Comparison of ENCODE assay signal across 12 cellular contexts in genomic region chr1:15406911-15407559, GRCh38. TPM values are rescaled to one million over a fixed set of nuclear protein-coding genes. Genes with fewer than 3 reads are reported as not detected.
DNase-seq lines count a peak whose midpoint lies in the region; ATAC-seq, FAIRE-seq and TF ChIP-seq lines count a peak whose summit lies in the region.
"Had no signal": no experiment of that assay in that cellular context is flagged by ENCODE, and none has a peak within 500 bp of the region (broad histone marks: within the 10 kb centered on the region; RNA-seq: fewer than 3 reads in every experiment).

No MANE protein-coding gene starts in this region.

- peaks cover 6 to 29% (median 17%) of the 10 kb centered on the region in 7 donors for H3K4me1 Mint-ChIP-seq in naive thymus-derived CD4-positive, alpha-beta T cell

- no peaks in the 10 kb centered on the region for H3K9me3 ChIP-seq in naive thymus-derived CD4-positive, alpha-beta T cell (ENCODE audit: control insufficient read depth in 2 of 3, low read length in 3 of 3)

- CTCF ChIA-PET in naive thymus-derived CD4-positive, alpha-beta T cell (lab: Charles Lee): interaction anchor here (0.7 kb wide), 1 partner anchor 424 kb away, joined by 4 read pairs; no protein-coding TSS in a partner anchor

- intact Hi-C loops in naive thymus-derived CD4-positive, alpha-beta T cell (cut with micrococcal nuclease): no loop called here

- POLR2A ChIA-PET in naive thymus-derived CD4-positive, alpha-beta T cell (lab: Charles Lee): no interaction called here

- H2AFZ ChIP-seq in ACC112 (ENCODE audit: low read length, unreplicated experiment): peak overlapping the region; percentile 32

- no peaks in the 10 kb centered on the region for H3K36me3 ChIP-seq in ACC112 (ENCODE audit: insufficient read depth, low read length)
- H3K36me3 ChIP-seq in naive thymus-derived CD4-positive, alpha-beta T cell (ENCODE audit: control insufficient read depth in 2 of 3, insufficient read depth in 3 of 3, low read length in 3 of 3): peaks cover 0 to 6% (median 0%) of the 10 kb centered on the region in 3 experiments

- ATAC-seq in naive thymus-derived CD4-positive, alpha-beta T cell: no peak

- no peak for FAIRE-seq in GM12891 (lab: Jason Lieb, UNC)
- FAIRE-seq: TTC549 had no signal

- H3K4me3 Mint-ChIP-seq in naive thymus-derived CD4-positive, alpha-beta T cell: peak overlapping the region in 1 of 10 donors; percentile 2

- H3K4me3 ChIP-seq in ACC112 (ENCODE audit: low read depth, low read length): peak overlapping the region; percentile 12; the same call in 1 of the 2 replicates
- H3K4me3 ChIP-seq in naive thymus-derived CD4-positive, alpha-beta T cell (ENCODE audit: low read length): no peak overlapping the region

- H3K36me3 Mint-ChIP-seq in naive thymus-derived CD4-positive, alpha-beta T cell: peaks cover 0 to 9% (median 0%) of the 10 kb centered on the region in 5 donors

- H3K4me1 ChIP-seq in ACC112 (ENCODE audit: control insufficient read depth, insufficient read depth, low read length, unreplicated experiment): peaks cover 39% of the 10 kb centered on the region
- peaks cover 19 to 44% of the 10 kb centered on the region in 2 donors for H3K4me1 ChIP-seq in naive thymus-derived CD4-positive, alpha-beta T cell (ENCODE audit: control insufficient read depth in 2 of 2, insufficient read depth in 2 of 2, low read length in 2 of 2)

- peak overlapping the region; percentile 70 for H3K27ac ChIP-seq in ACC112 (ENCODE audit: low read depth, low read length)
- H3K27ac ChIP-seq in naive thymus-derived CD4-positive, alpha-beta T cell (ENCODE audit: low read depth, low read length): no peak overlapping the region

- peak overlapping the region in 7 of 9 donors; percentile 1 to 68 (median 38) for H3K27ac Mint-ChIP-seq in naive thymus-derived CD4-positive, alpha-beta T cell

- peaks cover 23% of the 10 kb centered on the region for H3K79me2 ChIP-seq in ACC112 (ENCODE audit: control insufficient read depth, insufficient read depth, low read length, unreplicated experiment)

- no peaks in the 10 kb centered on the region for H3K9me3 Mint-ChIP-seq in naive thymus-derived CD4-positive, alpha-beta T cell

- no peak for TF ChIP-seq POLR2A in GM12891 (IDR thresholded peaks at IDR 0.05; ENCODE audit: low read depth, low read length)

- DNase-seq in M059J (ENCODE audit: low read depth) (peak; percentile 89), dermis blood vessel endothelial cell (peak; percentile 59), HuH-7.5 (ENCODE audit: low spot score) (no peak), NAMALWA (ENCODE audit: low spot score) (no peak), GM12891 (ENCODE audit: insufficient read length, low spot score) (no peak), NCI-H2171 (lab: John Stamatoyannopoulos, UW) (no peak)
- DNase-seq in naive thymus-derived CD4-positive, alpha-beta T cell: no peak
- DNase-seq: activated effector memory CD4-positive, alpha-beta T cell treated with Interleukin-2 at 50 U/mL for 16 hours; NCI-H524 treated with DMSO at 0.1 percent for 48 hours; nucleus accumbens had no signal

- no peaks in the 10 kb centered on the region for H3K27me3 ChIP-seq in ACC112 (ENCODE audit: insufficient read depth, low read length)
- no peaks in the 10 kb centered on the region for H3K27me3 ChIP-seq in naive thymus-derived CD4-positive, alpha-beta T cell (ENCODE audit: control insufficient read depth in 2 of 2, insufficient read depth in 2 of 2, low read length in 2 of 2)

- peaks cover 0 to 39% (median 0%) of the 10 kb centered on the region in 5 donors for H3K27me3 Mint-ChIP-seq in naive thymus-derived CD4-positive, alpha-beta T cell

TF ChIP-seq in GM12891, 5 proteins besides CTCF, POLR2A, EP300 and RAD21:
- TF ChIP-seq PAX5 (IDR thresholded peaks at IDR 0.05; ENCODE audit: insufficient read depth, low read length, severe bottlenecking): no peak
- no peak for TF ChIP-seq SPI1 (IDR thresholded peaks at IDR 0.05; ENCODE audit: low read depth, low read length)
- no peak for TF ChIP-seq TAF1 (IDR thresholded peaks at IDR 0.05; ENCODE audit: low read depth, low read length)
- TF ChIP-seq POLR2AphosphoS5 (IDR thresholded peaks at IDR 0.05; ENCODE audit: low read depth, low read length): no peak
- no peak for TF ChIP-seq POU2F2 (IDR thresholded peaks at IDR 0.05; ENCODE audit: low read depth, low read length)

RNA-seq across cellular contexts. Expression of gene EFHD2, which starts 2.7 kb away (rescaled TPM):
- total RNA-seq in M059J (2014; rRNA removed; shearing (Covaris generic)): 70.7 and 107 TPM in 2 replicates
- total RNA-seq in dermis blood vessel endothelial cell: 54.1 and 66.8 TPM in 2 replicates
- 100 to 1,000 TPM in 1 of 5 experiments, 10 to 100 TPM in 4; 29.9 to 258 (median 82.6) TPM for total RNA-seq in naive thymus-derived CD4-positive, alpha-beta T cell
- 10 to 100 TPM; 21.0 to 30.2 TPM for polyA plus RNA-seq in naive thymus-derived CD4-positive, alpha-beta T cell
- polyA plus RNA-seq in GM12891 (2012; ENCODE audit: low read depth, missing spikeins): 63.2 TPM

RNA-seq across cellular contexts. Expression of gene CTRC, which starts 31.2 kb away (rescaled TPM):
- total RNA-seq in M059J (2014; rRNA removed; shearing (Covaris generic)): 0.15 TPM in 1 of 2 replicates, not detected in the other
- not detected in 2 replicates for total RNA-seq in dermis blood vessel endothelial cell
- total RNA-seq in naive thymus-derived CD4-positive, alpha-beta T cell: 1 to 10 TPM in 2 of 5 experiments, under 1 TPM in 3; 0.12 to 3.0 (median 0.65) TPM
- not detected for polyA plus RNA-seq in naive thymus-derived CD4-positive, alpha-beta T cell
- not detected for polyA plus RNA-seq in GM12891 (2012; ENCODE audit: low read depth, missing spikeins)

RNA-seq across cellular contexts. Expression of gene CELA2A, which starts 49.5 kb away (rescaled TPM):
- not detected in 2 replicates for total RNA-seq in M059J (2014; rRNA removed; shearing (Covaris generic))
- total RNA-seq in dermis blood vessel endothelial cell: not detected in 2 replicates
- total RNA-seq in naive thymus-derived CD4-positive, alpha-beta T cell: not detected
- not detected for polyA plus RNA-seq in naive thymus-derived CD4-positive, alpha-beta T cell
- polyA plus RNA-seq in GM12891 (2012; ENCODE audit: low read depth, missing spikeins): not detected

Comparison
In these comparisons a context has a peak if more than half of its experiments do, and no peak if none do; other contexts are left out.
1. DNase-seq: peak in M059J (single experiment) and dermis blood vessel endothelial cell (single experiment); none in naive thymus-derived CD4-positive, alpha-beta T cell (0 of 9), HuH-7.5 (single experiment), NAMALWA (single experiment), GM12891 (single experiment) and NCI-H2171 (single experiment).